8 cellular contexts compared by ENCODE assay signal in genomic region chr12:98644433-98644711, GRCh38. TPM values are rescaled to one million over a fixed set of nuclear protein-coding genes. Genes with fewer than 3 reads are reported as not detected.
DNase-seq lines count a peak whose midpoint lies in the region; ATAC-seq and TF ChIP-seq lines count a peak whose summit lies in the region.

No MANE protein-coding gene starts in this region.

- H3K9me3 Mint-ChIP-seq in neural progenitor cell, result no peaks in the 10 kb centered on the region

- H3K79me2 ChIP-seq in neural progenitor cell (ENCODE audit: low read depth), result peaks cover 81% of the 10 kb centered on the region

- TF ChIP-seq POLR2A in GM18505 (IDR thresholded peaks at IDR 0.05; ENCODE audit: borderline replicate concordance, extremely low read depth, insufficient read depth, insufficient read length), result no peak

- H3K36me3 ChIP-seq in A673 (ENCODE audit: insufficient read depth, low read length, poor library complexity, severe bottlenecking), result peaks cover 14% of the 10 kb centered on the region
- peaks cover 31% of the 10 kb centered on the region for H3K36me3 ChIP-seq in RWPE2 (ENCODE audit: low read depth)
- no peaks in the 10 kb centered on the region for H3K36me3 ChIP-seq in neural progenitor cell

- H2AFZ ChIP-seq in neural progenitor cell (replicated peaks), result peak overlapping the region; percentile 98

- no peak for DNase-seq in A673 (ENCODE audit: low spot score)
- peak; percentile 79 for DNase-seq in RWPE2 (ENCODE audit: low spot score)
- peak; percentile 65 for DNase-seq in epithelial cell of esophagus (ENCODE audit: low read depth)
- no peak for DNase-seq in neural progenitor cell (ENCODE audit: low spot score)
- DNase-seq in DMS 273 treated with DMSO at 0.1 percent for 48 hours (lab: John Stamatoyannopoulos, UW), result no peak
- DNase-seq in GF-D8 (lab: John Stamatoyannopoulos, UW), result no peak

- H3K9me3 ChIP-seq in A673 (ENCODE audit: low read depth, low read length, poor library complexity, severe bottlenecking) (no peaks in the 10 kb centered on the region), RWPE2 (ENCODE audit: severe bottlenecking) (no peaks in the 10 kb centered on the region), neural progenitor cell (ENCODE audit: low read depth) (no peaks in the 10 kb centered on the region)

- H3K4me3 ChIP-seq in A673 (ENCODE audit: low read depth, low read length, poor library complexity, severe bottlenecking), result peak overlapping the region; percentile 85
- peak overlapping the region; percentile 67 for H3K4me3 ChIP-seq in RWPE2 (ENCODE audit: severe bottlenecking)
- peak overlapping the region; percentile 97 for H3K4me3 ChIP-seq in epithelial cell of esophagus (ENCODE audit: low read length)
- H3K4me3 ChIP-seq in neural progenitor cell, result peak overlapping the region; percentile 74

- TSS peak; percentile 36 for BruUV-seq in A673 (replicated peaks; lab: Mats Ljungman, UMichigan)

- no peaks in the 10 kb centered on the region for H3K27me3 ChIP-seq in A673 (replicated peaks; ENCODE audit: insufficient read depth, low read depth, low read length, poor library complexity)
- H3K27me3 ChIP-seq in RWPE2 (ENCODE audit: insufficient read depth, poor library complexity, severe bottlenecking), result no peaks in the 10 kb centered on the region
- H3K27me3 ChIP-seq in neural progenitor cell, result no peaks in the 10 kb centered on the region

- H3F3A ChIP-seq in neural progenitor cell (ENCODE audit: low read depth), result peaks cover 15% of the 10 kb centered on the region

- peak overlapping the region; percentile 78 for H3K4me2 ChIP-seq in neural progenitor cell

- CTCF ChIA-PET in A673 (lab: Charles Lee), result interaction anchor here (0.6 kb wide), 1 partner anchor 49 kb away, joined by 3 read pairs; no protein-coding TSS in a partner anchor

- peak overlapping the region; percentile 99 for H3K4me3 Mint-ChIP-seq in neural progenitor cell

- peak overlapping the region; percentile 48 for H3K9ac ChIP-seq in neural progenitor cell

- TF ChIP-seq CTCF in A673 (conservative IDR thresholded peaks at IDR 0.05; ENCODE audit: low read depth, low read length), result 0 out of 2 replicates have a peak, but pooled peaks have one; percentile 23
- TF ChIP-seq CTCF in RWPE2 (IDR thresholded peaks at IDR 0.05; ENCODE audit: poor library complexity, severe bottlenecking), result peak; percentile 25
- no peak for TF ChIP-seq CTCF in epithelial cell of esophagus (IDR thresholded peaks at IDR 0.05; ENCODE audit: insufficient read depth, low read depth, low read length, missing control alignments)
- TF ChIP-seq CTCF in neural progenitor cell (IDR thresholded peaks at IDR 0.05), result no peak

- intact Hi-C loops in A673 (cut with micrococcal nuclease; ENCODE audit: unreplicated experiment), result loop anchor here (5.0 kb wide), 1 partner anchor 42 kb away; no protein-coding TSS in a partner anchor

- peaks cover 10% of the 10 kb centered on the region for H3K4me1 ChIP-seq in A673 (ENCODE audit: insufficient read depth, low read length, poor library complexity, severe bottlenecking)
- H3K4me1 ChIP-seq in RWPE2 (ENCODE audit: insufficient read depth, poor library complexity, severe bottlenecking), result peaks cover 9% of the 10 kb centered on the region
- peaks cover 14% of the 10 kb centered on the region for H3K4me1 ChIP-seq in neural progenitor cell

- H3K4me1 Mint-ChIP-seq in neural progenitor cell, result peaks cover 11% of the 10 kb centered on the region

- POLR2A ChIA-PET in A673 (lab: Charles Lee; ENCODE audit: low non-redundant PET), result no interaction called here

- peak overlapping the region; percentile 90 for H3K27ac Mint-ChIP-seq in neural progenitor cell

- peak overlapping the region; percentile 88 for H3K27ac ChIP-seq in A673 (ENCODE audit: low read depth, low read length, poor library complexity, severe bottlenecking)
- peak overlapping the region; percentile 90 for H3K27ac ChIP-seq in RWPE2 (ENCODE audit: poor library complexity, severe bottlenecking)
- H3K27ac ChIP-seq in neural progenitor cell, result peak overlapping the region; percentile 90

- H4K20me1 ChIP-seq in neural progenitor cell (ENCODE audit: low read depth), result peaks cover 25% of the 10 kb centered on the region

- H3K27me3 Mint-ChIP-seq in neural progenitor cell (ENCODE audit: insufficient read depth, low read depth), result peaks cover 2% of the 10 kb centered on the region

- H3K36me3 Mint-ChIP-seq in neural progenitor cell, result peaks cover 6% of the 10 kb centered on the region

- ATAC-seq in GM18505 (IDR thresholded peaks at IDR 0.05; ENCODE audit: unreplicated experiment) (peak; percentile 14), HG02885 (IDR thresholded peaks at IDR 0.05; ENCODE audit: poor library complexity, unreplicated experiment) (peak; percentile 19), RWPE2 (ENCODE audit: low read depth) (peak; percentile 61)

RNA-seq across cellular contexts. Expression of gene IKBIP, which starts 0.2 kb away (rescaled TPM):
- 23.2 and 24.3 TPM in 2 replicates for total RNA-seq in A673 (2021)
- total RNA-seq in neural progenitor cell (ENCODE audit: low replicate concordance), result 31.1 and 51.6 TPM in 2 replicates

RNA-seq across cellular contexts. Expression of gene APAF1, which starts 0.7 kb away (rescaled TPM):
- total RNA-seq in A673 (2021) (24.2 and 28.4 TPM in 2 replicates), neural progenitor cell (ENCODE audit: low replicate concordance) (43.2 and 69.1 TPM in 2 replicates)

RNA-seq across cellular contexts. Expression of gene SLC25A3, which starts 50.9 kb away (rescaled TPM):
- total RNA-seq in A673 (2021), result 718 and 737 TPM in 2 replicates
- total RNA-seq in neural progenitor cell (ENCODE audit: low replicate concordance), result 956 and 1,100 TPM in 2 replicates

Comparison
In these comparisons a context has a peak if more than half of its experiments do, and no peak if none do; other contexts are left out.
1. DNase-seq: peak in RWPE2 (single experiment) and epithelial cell of esophagus (single experiment); none in A673 (single experiment), neural progenitor cell (single experiment), DMS 273 treated with DMSO at 0.1 percent for 48 hours (single experiment) and GF-D8 (single experiment).
2. CTCF ChIP-seq: peak in A673 (single experiment) and RWPE2 (single experiment); none in epithelial cell of esophagus (single experiment) and neural progenitor cell (single experiment).
3. Peak in every context shown above with its lines, with median percentiles within 50 percentile points of each other: H3K27ac ChIP-seq, H3K4me3 ChIP-seq and ATAC-seq.